In the genomic region with DNA sequence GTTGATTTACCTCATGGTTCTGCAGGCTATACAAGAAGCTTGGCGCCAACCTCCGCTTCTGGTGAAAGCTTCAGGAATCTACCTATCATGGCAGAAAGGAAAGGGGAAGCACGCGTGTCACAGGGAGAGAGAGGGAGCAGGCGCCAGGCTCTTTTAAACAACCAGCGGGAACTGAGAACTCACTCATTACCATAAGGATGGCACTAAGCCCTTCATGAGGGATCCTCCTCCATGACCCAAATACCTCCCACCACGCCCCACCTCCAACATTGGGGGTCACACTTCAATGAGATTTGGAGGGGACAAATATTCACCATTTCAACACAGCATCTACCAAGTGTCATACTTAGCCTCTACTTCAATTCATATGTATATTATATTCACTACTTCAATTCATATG, we compare ENCODE assay signal across 28 cellular contexts. TPM values are rescaled to one million over a fixed set of nuclear protein-coding genes. Genes with fewer than 3 reads are reported as not detected.
A peak's percentile ranks its signal among the peaks of the same experiment; 100 is the strongest.
DNase-seq lines count a peak whose midpoint lies in the region; ATAC-seq, FAIRE-seq and TF ChIP-seq lines count a peak whose summit lies in the region.
"Had no signal": no experiment of that assay in that cellular context is flagged by ENCODE, and none has a peak within 500 bp of the region (broad histone marks: within the 10 kb centered on the region; RNA-seq: fewer than 3 reads in every experiment).

No MANE protein-coding gene starts in this region.

- FAIRE-seq in H1 (lab: Jason Lieb, UNC), result peak; percentile 82
- FAIRE-seq: D721Med, GM12878, HTR-8/SVneo had no signal

- POLR2A ChIA-PET in H1 (lab: Charles Lee; ENCODE audit: partially characterized antibody), result no interaction called here

- H4K8ac ChIP-seq in H1 (ENCODE audit: extremely low read depth, insufficient read depth, low read length), result no peak overlapping the region

- ATAC-seq in HG03159 (IDR thresholded peaks at IDR 0.05; ENCODE audit: unreplicated experiment), result no peak
- ATAC-seq in GM18517 (IDR thresholded peaks at IDR 0.05; ENCODE audit: unreplicated experiment), result no peak
- ATAC-seq: GM12878, T-cell had no signal

- in situ Hi-C loops in HAP-1 (cut with MboI; ENCODE audit: low sequenced_read_pairs), result loop anchor here (25.0 kb wide), 1 partner anchor 296 kb away; no protein-coding TSS in a partner anchor

- H3K23me2 ChIP-seq in H1 (ENCODE audit: low read depth, low read length), result no peaks in the 10 kb centered on the region

- no peak overlapping the region; the same call in 1 of the 2 replicates for H3K27ac ChIP-seq in H1 (ENCODE audit: low read depth, low read length)
- H3K27ac ChIP-seq: BLaER1, KMS-11, PC-9, SJSA1 had no signal

- H2BK12ac ChIP-seq in H1 (ENCODE audit: low read depth, low read length), result no peak overlapping the region

- H3K36me3 ChIP-seq in ES-I3 (ENCODE audit: insufficient read depth, low read length), result no peaks in the 10 kb centered on the region
- H3K36me3 ChIP-seq in HAP-1 (replicated peaks), result no peaks in the 10 kb centered on the region
- no peaks in the 10 kb centered on the region for H3K36me3 ChIP-seq in H1 (ENCODE audit: control insufficient read depth in 2 of 4, insufficient read depth in 4 of 4, low read length in 3 of 4)
- H3K36me3 ChIP-seq: BLaER1, SJSA1 had no signal

- no peak overlapping the region for H2BK15ac ChIP-seq in H1 (ENCODE audit: low read length)

- H3K79me2 ChIP-seq in H1 (ENCODE audit: control insufficient read depth in 1 of 2, insufficient read depth in 2 of 2, low read length in 2 of 2), result no peaks in the 10 kb centered on the region

- H2AFZ ChIP-seq in H1 (ENCODE audit: low read length), result no peak overlapping the region
- H2AFZ ChIP-seq: PC-9 had no signal

- H2BK5ac ChIP-seq in H1 (ENCODE audit: low read depth, low read length), result no peak overlapping the region

- no peaks in the 10 kb centered on the region for H4K20me1 ChIP-seq in H1 (replicated peaks in 1 of 2; ENCODE audit: control insufficient read depth in 1 of 2, insufficient read depth in 2 of 2, low read length in 2 of 2)
- H4K20me1 ChIP-seq: BLaER1 had no signal

- TF ChIP-seq CTCF in H1 (IDR thresholded peaks at IDR 0.05; ENCODE audit: control extremely low read depth in 1 of 3, insufficient read depth in 1 of 3, low read depth in 1 of 3, low read length in 3 of 3), result no peak

- H3K9ac ChIP-seq in ES-I3 (ENCODE audit: low read depth, low read length) (0 out of 2 replicates have a peak overlapping the region, but pooled peaks have one; percentile 5), H1 (replicated peaks in 1 of 4; ENCODE audit: extremely low read depth in 1 of 4, low read depth in 3 of 4, low read length in 3 of 4) (no peak overlapping the region)
- H3K9ac ChIP-seq: BLaER1, KMS-11 had no signal

- H4K5ac ChIP-seq in H1 (ENCODE audit: insufficient read length, low read depth, low read length), result no peak overlapping the region

- H2BK120ac ChIP-seq in H1 (replicated peaks; ENCODE audit: low read depth, low read length), result no peak overlapping the region

- H3K4ac ChIP-seq in H1 (replicated peaks; ENCODE audit: insufficient read length, low read depth, low read length), result no peak overlapping the region

- CTCF ChIA-PET in H1 (lab: Charles Lee; ENCODE audit: partially characterized antibody), result no interaction called here

- H3K23ac ChIP-seq in H1 (ENCODE audit: insufficient read length), result no peak overlapping the region

- H3K27me3 ChIP-seq in HAP-1 (ENCODE audit: low read depth), result no peaks in the 10 kb centered on the region
- no peaks in the 10 kb centered on the region for H3K27me3 ChIP-seq in H1 (replicated peaks in 1 of 4; ENCODE audit: control insufficient read depth in 3 of 4, extremely low read depth in 1 of 4, insufficient read depth in 3 of 4, low read length in 3 of 4)
- H3K27me3 ChIP-seq: SJSA1 had no signal

- no peaks in the 10 kb centered on the region for H3K9me3 ChIP-seq in ES-I3 (ENCODE audit: control insufficient read depth, insufficient read depth, low read length)
- no peaks in the 10 kb centered on the region for H3K9me3 ChIP-seq in HAP-1
- H3K9me3 ChIP-seq in H1 (ENCODE audit: insufficient read depth in 2 of 2, low read depth in 1 of 2, low read length in 1 of 2), result no peaks in the 10 kb centered on the region
- H3K9me3 ChIP-seq: BLaER1, SJSA1 had no signal

- no peak for TF ChIP-seq RAD21 in H1 (IDR thresholded peaks at IDR 0.05 in 1 of 2, conservative IDR thresholded peaks at IDR 0.05 in 1 of 2; ENCODE audit: low read depth in 2 of 2, low read length in 2 of 2)

- H3K4me3 ChIP-seq in HAP-1, result no peak overlapping the region
- H3K4me3 ChIP-seq in H1 (ENCODE audit: extremely low read depth in 1 of 4, insufficient read depth in 2 of 4, low read depth in 3 of 4, low read length in 4 of 4), result peak overlapping the region in 1 of 4 experiments; percentile 47; a peak in 2 of 8 replicates
- H3K4me3 ChIP-seq: BLaER1, GM12878, PC-9, SJSA1 had no signal

- no peak overlapping the region for H2AK5ac ChIP-seq in H1 (ENCODE audit: low read depth, low read length)

- peak overlapping the region; percentile 33 to 56 for H3K4me2 ChIP-seq in H1 (ENCODE audit: insufficient read depth in 1 of 2, low read depth in 2 of 2, low read length in 2 of 2)
- H3K4me2 ChIP-seq: BLaER1, KMS-11, PC-9 had no signal

- H4K91ac ChIP-seq in H1 (replicated peaks; ENCODE audit: insufficient read length, low read length), result no peak overlapping the region

- H3K79me1 ChIP-seq in H1 (ENCODE audit: low read depth, low read length), result no peaks in the 10 kb centered on the region

- H3K14ac ChIP-seq in H1 (ENCODE audit: insufficient read length), result no peak overlapping the region

- no peak overlapping the region for H3K56ac ChIP-seq in H1 (replicated peaks; ENCODE audit: insufficient read length, low read depth, low read length)

- H3K4me1 ChIP-seq in ES-I3 (ENCODE audit: insufficient read depth, low read length) (peaks cover 22% of the 10 kb centered on the region), HAP-1 (peaks cover 10% of the 10 kb centered on the region), H1 (replicated peaks in 1 of 4; ENCODE audit: control insufficient read depth in 3 of 4, insufficient read depth in 4 of 4, low read length in 3 of 4) (peaks cover 0 to 12% (median 4%) of the 10 kb centered on the region in 4 experiments; a peak in 4 of 7 replicates)
- H3K4me1 ChIP-seq: BLaER1, SJSA1 had no signal

- no peak overlapping the region for H2BK20ac ChIP-seq in H1 (ENCODE audit: low read length)

- H3K18ac ChIP-seq in H1 (ENCODE audit: extremely low read depth, low read length), result no peak overlapping the region

- DNase-seq in HAP-1 (ENCODE audit: low spot score in 2 of 2) (peak; percentile 74 to 85), H1 (ENCODE audit: low read depth in 1 of 2, low spot score in 2 of 2) (peak; percentile 17 to 45), iPS-NIHi7 (ENCODE audit: extremely low spot score) (peak; percentile 20), T-helper 1 cell (no peak)
- DNase-seq: CD4-positive, CD25-positive, alpha-beta regulatory T cell; DMS53; GDM1; HCEC 1CT; MM.1S; NCI-H2029; NCI-H2227 treated with DMSO at 0.1 percent for 48 hours; NCI-H526 treated with DMSO at 0.1 percent for 48 hours; PC-9; Right ventricle myocardium superior; RPMI8226; T-cell had no signal

- no peak for TF ChIP-seq EP300 in H1 (IDR thresholded peaks at IDR 0.05; ENCODE audit: borderline replicate concordance in 1 of 2, low read depth in 2 of 2, low read length in 2 of 2)

- WGBS in H1 (ENCODE audit: extremely low coverage in 1 of 2, insufficient coverage in 1 of 2, insufficient read length in 1 of 2, insufficient replicate concordance in 2 of 2, low coverage in 1 of 2, low lambda C conversion rate in 2 of 2, missing lambda C conversion rate in 1 of 2), 2 experiments, result 10% methylated on average over 4 of the region's 7 CpGs; no CpG with 5 or more reads in 1 of the 2 experiments

- no peak for TF ChIP-seq POLR2A in H1 (IDR thresholded peaks at IDR 0.05; ENCODE audit: control extremely low read depth in 1 of 2, low read depth in 2 of 2, low read length in 2 of 2)

TF ChIP-seq in H1, 55 proteins besides CTCF, POLR2A, EP300 and RAD21:
- TF ChIP-seq HDAC2 (IDR thresholded peaks at IDR 0.05; ENCODE audit: borderline replicate concordance in 1 of 2, low read depth in 2 of 2, low read length in 2 of 2) (0 out of 4 replicates have a peak, but pooled peaks of 1 of the 2 experiments have one; percentile 8), RFX5 (IDR thresholded peaks at IDR 0.05; ENCODE audit: borderline replicate concordance, low read depth, low read length) (no peak), TAF1 (IDR thresholded peaks at IDR 0.05; ENCODE audit: low read depth, low read length) (peak; percentile 26; the same call in 1 of the 2 replicates)

RNA-seq across cellular contexts. Expression of gene TBC1D8B, which starts 18.8 kb away (rescaled TPM):
- total RNA-seq in H1 (2021; fragmentation: NEBNext Ultra II Directional; extraction: Animal tissue kit (Norgen Biotek cat#: 25700)), result 7.8 and 8.4 TPM in 2 replicates
- polyA plus RNA-seq in H1 (2011; rRNA removed), result 0.71 and 0.91 TPM in 2 replicates
- polyA plus RNA-seq in H1 (2011; cell fraction: cytosol; rRNA removed), result 2.0 TPM
- 1.5 TPM for polyA plus RNA-seq in H1 (2011; cell fraction: nucleus; rRNA removed)
- polyA plus RNA-seq in H1 (2012, experiment 1 of 2), result 2.3 to 6.0 TPM (median 3.3 TPM) in 4 replicates
- polyA plus RNA-seq in H1 (2012, experiment 2 of 2), result 0.18 TPM
- 9.3 TPM for polyA plus RNA-seq in H1 (2013, experiment 1 of 2)
- polyA plus RNA-seq in H1 (2013, experiment 2 of 2), result 7.7 TPM
- polyA minus RNA-seq in H1 (2011; rRNA and poly(A)+ RNA removed), result 2.3 and 3.1 TPM in 2 replicates
- polyA minus RNA-seq in H1 (2011; cell fraction: cytosol; rRNA and poly(A)+ RNA removed), result 4.8 TPM
- 10.3 TPM for polyA minus RNA-seq in H1 (2011; cell fraction: nucleus; rRNA and poly(A)+ RNA removed)
- total RNA-seq: A172 had no signal

RNA-seq across cellular contexts. Expression of gene RNF128, which starts 57.2 kb away (rescaled TPM):
- 2.0 TPM in 2 replicates for total RNA-seq in H1 (2021; fragmentation: NEBNext Ultra II Directional; extraction: Animal tissue kit (Norgen Biotek cat#: 25700))
- polyA plus RNA-seq in H1 (2011; rRNA removed), result 0.72 and 0.74 TPM in 2 replicates
- polyA plus RNA-seq in H1 (2011; cell fraction: cytosol; rRNA removed), result 0.88 TPM
- 0.47 TPM for polyA plus RNA-seq in H1 (2011; cell fraction: nucleus; rRNA removed)
- 0.80 to 0.93 TPM (median 0.84 TPM) in 4 replicates for polyA plus RNA-seq in H1 (2012, experiment 1 of 2)
- polyA plus RNA-seq in H1 (2012, experiment 2 of 2), result 0.12 TPM
- 1.4 TPM for polyA plus RNA-seq in H1 (2013, experiment 1 of 2)
- polyA plus RNA-seq in H1 (2013, experiment 2 of 2), result 1.7 TPM
- polyA minus RNA-seq in H1 (2011; rRNA and poly(A)+ RNA removed), result 0.63 and 0.95 TPM in 2 replicates
- polyA minus RNA-seq in H1 (2011; cell fraction: cytosol; rRNA and poly(A)+ RNA removed), result 1.2 TPM
- 1.5 TPM for polyA minus RNA-seq in H1 (2011; cell fraction: nucleus; rRNA and poly(A)+ RNA removed)
- total RNA-seq: A172; CD4-positive, CD25-positive, alpha-beta regulatory T cell; NCI-H460; SJSA1 had no signal
- polyA plus RNA-seq: CD4-positive, CD25-positive, alpha-beta regulatory T cell; GM12878; IgD-negative memory B cell had no signal

Comparison
In these comparisons a context has a peak if more than half of its experiments do, and no peak if none do; other contexts are left out.
1. DNase-seq: peak in HAP-1 (2 of 2), H1 (2 of 2) and iPS-NIHi7 (single experiment); none in T-helper 1 cell (0 of 5).